9 cellular contexts compared by ENCODE assay signal in genomic region chr2:43269706-43270105, GRCh38. TPM values are rescaled to one million over a fixed set of nuclear protein-coding genes. Genes with fewer than 3 reads are reported as not detected.
DNase-seq lines count a peak whose midpoint lies in the region; ATAC-seq and TF ChIP-seq lines count a peak whose summit lies in the region.
"Had no signal": no experiment of that assay in that cellular context is flagged by ENCODE, and none has a peak within 500 bp of the region (broad histone marks: within the 10 kb centered on the region; RNA-seq: fewer than 3 reads in every experiment).

No MANE protein-coding gene starts in this region.

- peaks cover 17% of the 10 kb centered on the region for H3F3A ChIP-seq in SK-N-SH (replicated peaks; ENCODE audit: insufficient read depth)

- H3K27me3 ChIP-seq in SK-N-SH (ENCODE audit: insufficient read depth) = no peaks in the 10 kb centered on the region
- no peaks in the 10 kb centered on the region for H3K27me3 ChIP-seq in sigmoid colon

- H3K9me2 ChIP-seq in SK-N-SH = no peaks in the 10 kb centered on the region

- peak; percentile 71 for DNase-seq in EL
- DNase-seq in SK-N-SH = no peak
- DNase-seq in fibroblast of villous mesenchyme (ENCODE audit: low read depth) = peak; percentile 93
- peak; percentile 92 for DNase-seq in sigmoid colon
- no peak for DNase-seq in NOMO-1 treated with DMSO at 0.1 percent for 48 hours (lab: John Stamatoyannopoulos, UW; ENCODE audit: unreplicated experiment)
- DNase-seq in LoVo (ENCODE audit: low spot score) = no peak
- no peak for DNase-seq in DMS 273 (lab: John Stamatoyannopoulos, UW; ENCODE audit: unreplicated experiment)

- H3K4me1 ChIP-seq in SK-N-SH (ENCODE audit: control insufficient read depth in 1 of 2, insufficient read depth in 2 of 2, low read depth in 1 of 2, low read length in 1 of 2) (peaks cover 37 to 76% of the 10 kb centered on the region in 2 experiments), sigmoid colon (peaks cover 0 to 82% (median 63%) of the 10 kb centered on the region in 4 donors)
- H3K4me1 ChIP-seq: parathyroid adenoma had no signal

- H3K27ac ChIP-seq in SK-N-SH (ENCODE audit: low read depth in 2 of 2, low read length in 1 of 2) = peak overlapping the region; percentile 54 to 99
- H3K27ac ChIP-seq in sigmoid colon = peak overlapping the region; percentile 65 to 87 (median 83)
- H3K27ac ChIP-seq: parathyroid adenoma had no signal

- TF ChIP-seq CTCF in SK-N-SH (IDR thresholded peaks at IDR 0.05) (no peak), fibroblast of villous mesenchyme (IDR thresholded peaks at IDR 0.05; ENCODE audit: insufficient read depth, low read depth, low read length) (no peak), sigmoid colon (IDR thresholded peaks at IDR 0.05) (no peak)

- 44% methylated on average over 3 of the region's 3 CpGs for WGBS in SK-N-SH (ENCODE audit: low lambda C conversion rate)
- 33 to 53% methylated on average over 3 of the region's 3 CpGs for WGBS in sigmoid colon, 2 donors

- no peak overlapping the region for H3K9ac ChIP-seq in SK-N-SH
- H3K9ac ChIP-seq: parathyroid adenoma had no signal

- no peaks in the 10 kb centered on the region for H3K79me2 ChIP-seq in SK-N-SH (ENCODE audit: insufficient read depth)
- H3K79me2 ChIP-seq: parathyroid adenoma had no signal

- TF ChIP-seq RAD21 in SK-N-SH (IDR thresholded peaks at IDR 0.05; ENCODE audit: low read length) = no peak

- no peaks in the 10 kb centered on the region for H4K20me1 ChIP-seq in SK-N-SH (ENCODE audit: insufficient read depth)

- TF ChIP-seq EP300 in SK-N-SH (IDR thresholded peaks at IDR 0.05; ENCODE audit: borderline replicate concordance in 1 of 2, low read depth in 1 of 2, low read length in 1 of 2) = no peak
- TF ChIP-seq EP300 in sigmoid colon (IDR thresholded peaks at IDR 0.05) = no peak

- no peak overlapping the region for H2AFZ ChIP-seq in SK-N-SH (ENCODE audit: low read depth)
- H2AFZ ChIP-seq: parathyroid adenoma had no signal

- 0 out of 2 replicates have a peak overlapping the region, but pooled peaks have one; percentile 47 for H3K4me2 ChIP-seq in SK-N-SH

- TF ChIP-seq POLR2A in sigmoid colon (IDR thresholded peaks at IDR 0.05) = no peak

- CTCF ChIA-PET in SK-N-SH (lab: Yijun Ruan, JAX) = interaction anchor here (0.8 to 7.4 kb wide), 8 partner anchors 9 to 295 kb away, joined by 4 to 61 read pairs (median 5); partner anchors contain the start of gene ZFP36L2

- H3K36me3 ChIP-seq in SK-N-SH (replicated peaks in 1 of 2; ENCODE audit: control insufficient read depth in 1 of 2, insufficient read depth in 2 of 2, low read length in 1 of 2) (no peaks in the 10 kb centered on the region), sigmoid colon (no peaks in the 10 kb centered on the region)

- POLR2A ChIA-PET in SK-N-SH (lab: Yijun Ruan, JAX) = interaction anchor here (1.0 to 1.1 kb wide), 4 partner anchors 8 to 43 kb away, joined by 3 to 11 read pairs (median 4); no protein-coding TSS in a partner anchor

- no peak for ATAC-seq in GM19395 (IDR thresholded peaks at IDR 0.05; ENCODE audit: unreplicated experiment)

- intact Hi-C loops in sigmoid colon (cut with DNase I) = no loop called here

- H3K4me3 ChIP-seq in SK-N-SH (ENCODE audit: low read depth in 2 of 2, low read length in 1 of 2) = no peak overlapping the region
- H3K4me3 ChIP-seq in fibroblast of villous mesenchyme (ENCODE audit: low read depth, low read length) = no peak overlapping the region
- no peak overlapping the region for H3K4me3 ChIP-seq in sigmoid colon

- H3K9me3 ChIP-seq in SK-N-SH (no peaks in the 10 kb centered on the region), sigmoid colon (no peaks in the 10 kb centered on the region)

TF ChIP-seq in SK-N-SH, 30 proteins besides CTCF, POLR2A, EP300 and RAD21:
- TF ChIP-seq PBX3 (IDR thresholded peaks at IDR 0.05) (no peak), CHD2 (IDR thresholded peaks at IDR 0.05; ENCODE audit: low read length, partially characterized antibody) (no peak), SMC3 (IDR thresholded peaks at IDR 0.05; ENCODE audit: low read depth, low read length) (no peak), FOXJ3 (CRISPR knock-in tag; IDR thresholded peaks at IDR 0.05) (no peak), JUND (IDR thresholded peaks at IDR 0.05) (no peak), POLR2AphosphoS5 (IDR thresholded peaks at IDR 0.05; ENCODE audit: low read depth, low read length) (no peak), RXRA (IDR thresholded peaks at IDR 0.05; ENCODE audit: borderline replicate concordance, low read depth) (no peak), ZBTB33 (IDR thresholded peaks at IDR 0.05; ENCODE audit: borderline replicate concordance, low read depth) (no peak), NFIC (IDR thresholded peaks at IDR 0.05; ENCODE audit: borderline replicate concordance) (peak; percentile 36), MXI1 (IDR thresholded peaks at IDR 0.05; ENCODE audit: low read depth, low read length) (no peak), GATA2 (CRISPR knock-in tag; IDR thresholded peaks at IDR 0.05) (0 out of 2 replicates have a peak, but pooled peaks have one; percentile 6), NRF1 (IDR thresholded peaks at IDR 0.05; ENCODE audit: low read depth, low read length) (no peak)

RNA-seq across cellular contexts. Expression of gene ZFP36L2, which starts 43.3 kb away (rescaled TPM):
- polyA plus RNA-seq in SK-N-SH (2012; rRNA removed) (12.5 and 18.4 TPM in 2 replicates), sigmoid colon (100 to 1,000 TPM in 2 of 3 donors, 10 to 100 TPM in 1; 97.3 to 120 (median 116) TPM)
- polyA plus RNA-seq in SK-N-SH (2012; cell fraction: cytosol; rRNA removed) = 22.0 and 22.2 TPM in 2 replicates
- 24.1 and 24.2 TPM in 2 replicates for polyA plus RNA-seq in SK-N-SH (2012; cell fraction: nucleus; rRNA removed)
- total RNA-seq in fibroblast of villous mesenchyme (12.2 and 25.9 TPM in 2 replicates), sigmoid colon (100 to 1,000 TPM in 1 of 4 donors, 10 to 100 TPM in 3; 59.8 to 115 (median 72.3) TPM)

Comparison
In these comparisons a context has a peak if more than half of its experiments do, and no peak if none do; other contexts are left out.
1. DNase-seq: peak in EL (single experiment), fibroblast of villous mesenchyme (single experiment) and sigmoid colon (single experiment); none in SK-N-SH (single experiment), NOMO-1 treated with DMSO at 0.1 percent for 48 hours (single experiment), LoVo (single experiment) and DMS 273 (single experiment).